Comparison of ENCODE assay signal across 13 cellular contexts in the genomic region with DNA sequence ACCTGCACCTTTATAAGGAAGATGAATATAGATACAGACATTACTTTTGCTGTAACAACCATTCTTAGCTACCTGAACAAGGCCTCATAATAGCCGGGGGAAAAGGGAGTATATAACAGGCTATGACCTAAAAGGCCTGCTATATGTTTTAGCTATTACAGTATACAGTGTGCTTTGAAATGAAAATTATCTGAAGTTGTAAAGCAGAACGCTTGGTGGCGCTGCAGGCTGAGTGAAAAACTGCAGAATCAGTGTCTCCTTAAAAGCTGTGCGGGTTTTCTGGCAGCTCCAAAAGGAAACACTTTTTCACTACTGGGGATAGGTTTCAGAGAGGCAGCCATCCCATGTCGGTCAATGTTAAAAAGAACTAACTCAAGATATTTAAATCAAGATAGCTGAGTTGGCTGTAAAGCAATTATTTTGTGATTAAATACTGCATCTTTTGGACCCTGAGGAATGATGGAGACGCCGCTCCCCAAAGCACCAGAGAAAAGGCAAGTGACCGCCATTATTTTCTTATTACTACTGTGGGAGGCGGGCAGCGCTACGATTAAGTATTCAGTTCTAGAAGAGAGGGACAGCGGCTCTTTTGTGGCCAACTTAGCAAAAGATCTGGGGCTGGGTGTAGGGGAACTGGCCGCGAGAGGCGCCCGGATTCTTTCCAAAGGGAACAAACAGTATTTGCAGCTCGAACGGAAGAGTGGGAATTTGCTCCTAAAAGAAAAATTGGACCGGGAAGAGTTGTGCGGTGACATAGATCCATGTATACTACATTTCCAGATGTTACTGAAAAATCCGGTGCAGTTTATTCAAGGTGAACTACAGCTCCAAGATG. TPM values are rescaled to one million over a fixed set of nuclear protein-coding genes. Genes with fewer than 3 reads are reported as not detected.
DNase-seq lines count a peak whose midpoint lies in the region; ATAC-seq and TF ChIP-seq lines count a peak whose summit lies in the region.
"Had no signal": no experiment of that assay in that cellular context is flagged by ENCODE, and none has a peak within 500 bp of the region (broad histone marks: within the 10 kb centered on the region; RNA-seq: fewer than 3 reads in every experiment).

No MANE protein-coding gene starts in this region.

- no peaks in the 10 kb centered on the region for H3K27me3 ChIP-seq in BE2C
- H3K27me3 ChIP-seq in MG63 = no peaks in the 10 kb centered on the region

- peak; percentile 58 for TF ChIP-seq CTCF in BE2C (IDR thresholded peaks at IDR 0.05; ENCODE audit: low read depth, low read length)
- 0 out of 2 replicates have a peak, but pooled peaks have one; percentile 15 for TF ChIP-seq CTCF in LNCaP clone FGC (IDR thresholded peaks at IDR 0.05; ENCODE audit: control insufficient read depth, extremely low read depth, insufficient read depth)
- peak; percentile 55 for TF ChIP-seq CTCF in WTC11 (IDR thresholded peaks at IDR 0.05)
- no peak for TF ChIP-seq CTCF in osteocyte (IDR thresholded peaks at IDR 0.05)

- H3K27ac Mint-ChIP-seq in WTC11 = no peak overlapping the region
- H3K27ac Mint-ChIP-seq in osteocyte (ENCODE audit: unreplicated experiment) = no peak overlapping the region
- H3K27ac Mint-ChIP-seq: activated CD8-positive, alpha-beta T cell treated with anti-CD3 and anti-CD28 coated beads, Interleukin-2, amount 10 ng/mL, durations not matched to agents 7 days and 5 days; CD8-positive, alpha-beta T cell had no signal

- peak overlapping the region; percentile 49 for H3K4me3 Mint-ChIP-seq in WTC11
- H3K4me3 Mint-ChIP-seq in osteocyte (ENCODE audit: unreplicated experiment) = no peak overlapping the region
- H3K4me3 Mint-ChIP-seq: activated CD8-positive, alpha-beta T cell treated with anti-CD3 and anti-CD28 coated beads, Interleukin-2, amount 10 ng/mL, durations not matched to agents 7 days and 5 days; CD8-positive, alpha-beta T cell had no signal

- H3K4me1 Mint-ChIP-seq in WTC11 (0 out of 2 replicates have a peak, but pooled peaks cover 5% of the 10 kb centered on the region), osteocyte (ENCODE audit: unreplicated experiment) (no peaks in the 10 kb centered on the region)

- H3K9me3 ChIP-seq in BE2C (no peaks in the 10 kb centered on the region), MG63 (no peaks in the 10 kb centered on the region)

- H3K4me3 ChIP-seq in BE2C (ENCODE audit: low read depth, low read length) (no peak overlapping the region), LNCaP clone FGC (ENCODE audit: low read depth, low read length) (no peak overlapping the region), MG63 (no peak overlapping the region)

- no peak for DNase-seq in BE2C
- no peak for DNase-seq in LNCaP clone FGC (ENCODE audit: low read depth)
- peak; percentile 61 for DNase-seq in WTC11 (ENCODE audit: low spot score)
- DNase-seq in osteocyte (ENCODE audit: extremely low spot score, unreplicated experiment) = no peak
- DNase-seq in MG63 = no peak
- DNase-seq: activated CD8-positive, alpha-beta T cell treated with anti-CD3 and anti-CD28 coated beads, Interleukin-2, amount 10 ng/mL, durations not matched to agents 7 days and 5 days; CD8-positive, alpha-beta T cell; cortex of kidney; left ventricle myocardium superior; NCI-H2029; stimulated activated CD4-positive, alpha-beta T cell treated with anti-CD3 and anti-CD28 coated beads, Interleukin-4, amount 100 ng/mL, for 1 hour had no signal

- CTCF ChIA-PET in WTC11 (lab: Charles Lee) = interaction anchor here (0.6 to 3.1 kb wide), 53 partner anchors 9 to 562 kb away, joined by 3 to 45 read pairs (median 5); a partner anchor contains a TSS

- POLR2A ChIA-PET in WTC11 (lab: Charles Lee) = interaction anchor here (1.0 kb wide), 1 partner anchor 90 kb away, joined by 3 read pairs; a partner anchor contains a TSS

- H3K4me1 ChIP-seq in BE2C = no peaks in the 10 kb centered on the region

- H3K9me3 Mint-ChIP-seq in WTC11 (peaks cover 23% of the 10 kb centered on the region), osteocyte (ENCODE audit: unreplicated experiment) (peaks cover 23% of the 10 kb centered on the region)

- H3K36me3 Mint-ChIP-seq in WTC11 = peaks cover 17% of the 10 kb centered on the region
- H3K36me3 Mint-ChIP-seq in osteocyte (ENCODE audit: unreplicated experiment) = peaks cover 18% of the 10 kb centered on the region
- H3K36me3 Mint-ChIP-seq: CD8-positive, alpha-beta T cell had no signal

- H3K27me3 Mint-ChIP-seq in WTC11 (ENCODE audit: low read depth) (no peaks in the 10 kb centered on the region), osteocyte (ENCODE audit: unreplicated experiment) (no peaks in the 10 kb centered on the region)

- peak; percentile 84 for ATAC-seq in WTC11
- no peak for ATAC-seq in HG03039 (IDR thresholded peaks at IDR 0.05; ENCODE audit: unreplicated experiment)
- ATAC-seq: activated CD8-positive, alpha-beta T cell treated with anti-CD3 and anti-CD28 coated beads, Interleukin-2, amount 10 ng/mL, durations not matched to agents 7 days and 5 days; activated naive CD4-positive, alpha-beta T cell treated with anti-CD3 and anti-CD28 coated beads, Interleukin-2, amount 50 U/mL, for 72 hours; CD8-positive, alpha-beta T cell; left ventricle myocardium superior had no signal

- no peaks in the 10 kb centered on the region for H3K36me3 ChIP-seq in BE2C
- H3K36me3 ChIP-seq in MG63 = no peaks in the 10 kb centered on the region

TF ChIP-seq in WTC11, 78 proteins besides CTCF, POLR2A, EP300 and RAD21 (continues in another document):
- TF ChIP-seq FOXK1 (CRISPR knock-in tag; IDR thresholded peaks at IDR 0.05) (no peak), RELA (CRISPR knock-in tag; IDR thresholded peaks at IDR 0.05; ENCODE audit: borderline replicate concordance) (no peak), ZNF423 (CRISPR knock-in tag; IDR thresholded peaks at IDR 0.05) (no peak), ETV6 (CRISPR knock-in tag; IDR thresholded peaks at IDR 0.05) (no peak)
- TF ChIP-seq, protein P1, sequence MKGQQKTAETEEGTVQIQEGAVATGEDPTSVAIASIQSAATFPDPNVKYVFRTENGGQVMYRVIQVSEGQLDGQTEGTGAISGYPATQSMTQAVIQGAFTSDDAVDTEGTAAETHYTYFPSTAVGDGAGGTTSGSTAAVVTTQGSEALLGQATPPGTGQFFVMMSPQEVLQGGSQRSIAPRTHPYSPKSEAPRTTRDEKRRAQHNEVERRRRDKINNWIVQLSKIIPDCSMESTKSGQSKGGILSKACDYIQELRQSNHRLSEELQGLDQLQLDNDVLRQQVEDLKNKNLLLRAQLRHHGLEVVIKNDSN (CRISPR knock-in tag; IDR thresholded peaks at IDR 0.05) = no peak
- TF ChIP-seq, protein P2, sequence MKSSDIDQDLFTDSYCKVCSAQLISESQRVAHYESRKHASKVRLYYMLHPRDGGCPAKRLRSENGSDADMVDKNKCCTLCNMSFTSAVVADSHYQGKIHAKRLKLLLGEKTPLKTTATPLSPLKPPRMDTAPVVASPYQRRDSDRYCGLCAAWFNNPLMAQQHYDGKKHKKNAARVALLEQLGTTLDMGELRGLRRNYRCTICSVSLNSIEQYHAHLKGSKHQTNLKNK (CRISPR knock-in tag; IDR thresholded peaks at IDR 0.05) = no peak

RNA-seq across cellular contexts. Expression of a gene that starts 5.9 kb away (rescaled TPM):
- polyA plus RNA-seq in BE2C (2012; ENCODE audit: insufficient read depth, insufficient read length, low read depth) = 3.7 TPM
- 0.23 to 0.37 TPM (median 0.24 TPM) in 3 replicates for total RNA-seq in WTC11 (2021)
- total RNA-seq in osteocyte = 1.4 and 1.6 TPM in 2 replicates
- total RNA-seq in MG63 (2014; rRNA removed; shearing (Covaris generic); ENCODE audit: low replicate concordance) = 0.10 TPM in 1 of 2 replicates, not detected in the other
- total RNA-seq: activated CD8-positive, alpha-beta T cell treated with anti-CD3 and anti-CD28 coated beads, Interleukin-2, amount 10 ng/mL, durations not matched to agents 7 days and 5 days; activated naive CD4-positive, alpha-beta T cell treated with anti-CD3 and anti-CD28 coated beads, Interleukin-2, amount 50 U/mL, for 72 hours; CD8-positive, alpha-beta T cell had no signal

RNA-seq across cellular contexts. Expression of a gene that starts 16.7 kb away (rescaled TPM):
- polyA plus RNA-seq in BE2C (2012; ENCODE audit: insufficient read depth, insufficient read length, low read depth) = 1.3 TPM
- total RNA-seq in WTC11 (2021) (0.17 to 0.27 TPM (median 0.23 TPM) in 3 replicates), osteocyte (1.1 and 1.2 TPM in 2 replicates)
- 0.46 TPM in 1 of 2 replicates, not detected in the other for total RNA-seq in MG63 (2014; rRNA removed; shearing (Covaris generic); ENCODE audit: low replicate concordance)
- total RNA-seq: activated CD8-positive, alpha-beta T cell treated with anti-CD3 and anti-CD28 coated beads, Interleukin-2, amount 10 ng/mL, durations not matched to agents 7 days and 5 days; activated naive CD4-positive, alpha-beta T cell treated with anti-CD3 and anti-CD28 coated beads, Interleukin-2, amount 50 U/mL, for 72 hours; CD8-positive, alpha-beta T cell had no signal

RNA-seq across cellular contexts. Expression of a gene that starts 20.8 kb away (rescaled TPM):
- polyA plus RNA-seq in BE2C (2012; ENCODE audit: insufficient read depth, insufficient read length, low read depth) = 2.9 TPM
- total RNA-seq in WTC11 (2021) = 6.8 to 12.5 TPM (median 8.5 TPM) in 3 replicates
- total RNA-seq in osteocyte = 6.4 and 7.5 TPM in 2 replicates
- 2.3 TPM in 1 of 2 replicates, not detected in the other for total RNA-seq in MG63 (2014; rRNA removed; shearing (Covaris generic); ENCODE audit: low replicate concordance)
- total RNA-seq: activated CD8-positive, alpha-beta T cell treated with anti-CD3 and anti-CD28 coated beads, Interleukin-2, amount 10 ng/mL, durations not matched to agents 7 days and 5 days; CD8-positive, alpha-beta T cell had no signal

RNA-seq across cellular contexts. Expression of a gene that starts 21.8 kb away (rescaled TPM):
- polyA plus RNA-seq in BE2C (2012; ENCODE audit: insufficient read depth, insufficient read length, low read depth) = 9.6 TPM
- total RNA-seq in WTC11 (2021) = 4.1 to 5.4 TPM (median 4.6 TPM) in 3 replicates
- 0.81 and 1.1 TPM in 2 replicates for total RNA-seq in osteocyte
- not detected in 2 replicates for total RNA-seq in MG63 (2014; rRNA removed; shearing (Covaris generic); ENCODE audit: low replicate concordance)
- total RNA-seq: activated CD8-positive, alpha-beta T cell treated with anti-CD3 and anti-CD28 coated beads, Interleukin-2, amount 10 ng/mL, durations not matched to agents 7 days and 5 days; activated naive CD4-positive, alpha-beta T cell treated with anti-CD3 and anti-CD28 coated beads, Interleukin-2, amount 50 U/mL, for 72 hours; CD8-positive, alpha-beta T cell had no signal

RNA-seq across cellular contexts. Expression of a gene that starts 26.4 kb away (rescaled TPM):
- polyA plus RNA-seq in BE2C (2012; ENCODE audit: insufficient read depth, insufficient read length, low read depth) = 24.9 TPM
- total RNA-seq in WTC11 (2021) (3.5 to 4.1 TPM (median 3.7 TPM) in 3 replicates), osteocyte (9.0 and 10.8 TPM in 2 replicates)
- 0.10 and 1.2 TPM in 2 replicates for total RNA-seq in MG63 (2014; rRNA removed; shearing (Covaris generic); ENCODE audit: low replicate concordance)
- total RNA-seq: activated CD8-positive, alpha-beta T cell treated with anti-CD3 and anti-CD28 coated beads, Interleukin-2, amount 10 ng/mL, durations not matched to agents 7 days and 5 days; activated naive CD4-positive, alpha-beta T cell treated with anti-CD3 and anti-CD28 coated beads, Interleukin-2, amount 50 U/mL, for 72 hours; CD8-positive, alpha-beta T cell had no signal
